ENCODE assay signal across 1 cellular context in the genomic region with DNA sequence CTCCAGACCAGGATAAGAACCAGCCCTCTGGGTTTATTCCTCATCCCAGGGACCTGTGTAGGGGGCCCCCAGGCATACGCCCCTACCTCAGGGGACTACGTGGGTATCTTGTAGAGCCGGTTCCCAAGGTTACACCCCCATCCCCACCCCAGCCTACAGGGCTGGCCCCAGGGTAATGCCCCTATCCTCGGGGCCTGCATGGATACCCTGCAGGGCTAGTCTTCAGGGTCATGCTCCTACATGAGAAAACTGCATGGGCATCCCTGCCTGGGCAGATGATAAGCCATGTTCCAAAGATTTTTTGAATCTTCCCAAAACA.
TF ChIP-seq lines count a peak whose summit lies in the region.

No MANE protein-coding gene starts in this region.

TF ChIP-seq in GM23338, 12 proteins besides CTCF, POLR2A, EP300 and RAD21 (continued from another document):
- TF ChIP-seq, protein P1, sequence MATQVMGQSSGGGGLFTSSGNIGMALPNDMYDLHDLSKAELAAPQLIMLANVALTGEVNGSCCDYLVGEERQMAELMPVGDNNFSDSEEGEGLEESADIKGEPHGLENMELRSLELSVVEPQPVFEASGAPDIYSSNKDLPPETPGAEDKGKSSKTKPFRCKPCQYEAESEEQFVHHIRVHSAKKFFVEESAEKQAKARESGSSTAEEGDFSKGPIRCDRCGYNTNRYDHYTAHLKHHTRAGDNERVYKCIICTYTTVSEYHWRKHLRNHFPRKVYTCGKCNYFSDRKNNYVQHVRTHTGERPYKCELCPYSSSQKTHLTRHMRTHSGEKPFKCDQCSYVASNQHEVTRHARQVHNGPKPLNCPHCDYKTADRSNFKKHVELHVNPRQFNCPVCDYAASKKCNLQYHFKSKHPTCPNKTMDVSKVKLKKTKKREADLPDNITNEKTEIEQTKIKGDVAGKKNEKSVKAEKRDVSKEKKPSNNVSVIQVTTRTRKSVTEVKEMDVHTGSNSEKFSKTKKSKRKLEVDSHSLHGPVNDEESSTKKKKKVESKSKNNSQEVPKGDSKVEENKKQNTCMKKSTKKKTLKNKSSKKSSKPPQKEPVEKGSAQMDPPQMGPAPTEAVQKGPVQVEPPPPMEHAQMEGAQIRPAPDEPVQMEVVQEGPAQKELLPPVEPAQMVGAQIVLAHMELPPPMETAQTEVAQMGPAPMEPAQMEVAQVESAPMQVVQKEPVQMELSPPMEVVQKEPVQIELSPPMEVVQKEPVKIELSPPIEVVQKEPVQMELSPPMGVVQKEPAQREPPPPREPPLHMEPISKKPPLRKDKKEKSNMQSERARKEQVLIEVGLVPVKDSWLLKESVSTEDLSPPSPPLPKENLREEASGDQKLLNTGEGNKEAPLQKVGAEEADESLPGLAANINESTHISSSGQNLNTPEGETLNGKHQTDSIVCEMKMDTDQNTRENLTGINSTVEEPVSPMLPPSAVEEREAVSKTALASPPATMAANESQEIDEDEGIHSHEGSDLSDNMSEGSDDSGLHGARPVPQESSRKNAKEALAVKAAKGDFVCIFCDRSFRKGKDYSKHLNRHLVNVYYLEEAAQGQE (IDR thresholded peaks at IDR 0.05; ENCODE audit: unreplicated experiment): no peak
- TF ChIP-seq ZNF114 (CRISPR knock-in tag; IDR thresholded peaks at IDR 0.05): no peak
- TF ChIP-seq, protein P2, sequence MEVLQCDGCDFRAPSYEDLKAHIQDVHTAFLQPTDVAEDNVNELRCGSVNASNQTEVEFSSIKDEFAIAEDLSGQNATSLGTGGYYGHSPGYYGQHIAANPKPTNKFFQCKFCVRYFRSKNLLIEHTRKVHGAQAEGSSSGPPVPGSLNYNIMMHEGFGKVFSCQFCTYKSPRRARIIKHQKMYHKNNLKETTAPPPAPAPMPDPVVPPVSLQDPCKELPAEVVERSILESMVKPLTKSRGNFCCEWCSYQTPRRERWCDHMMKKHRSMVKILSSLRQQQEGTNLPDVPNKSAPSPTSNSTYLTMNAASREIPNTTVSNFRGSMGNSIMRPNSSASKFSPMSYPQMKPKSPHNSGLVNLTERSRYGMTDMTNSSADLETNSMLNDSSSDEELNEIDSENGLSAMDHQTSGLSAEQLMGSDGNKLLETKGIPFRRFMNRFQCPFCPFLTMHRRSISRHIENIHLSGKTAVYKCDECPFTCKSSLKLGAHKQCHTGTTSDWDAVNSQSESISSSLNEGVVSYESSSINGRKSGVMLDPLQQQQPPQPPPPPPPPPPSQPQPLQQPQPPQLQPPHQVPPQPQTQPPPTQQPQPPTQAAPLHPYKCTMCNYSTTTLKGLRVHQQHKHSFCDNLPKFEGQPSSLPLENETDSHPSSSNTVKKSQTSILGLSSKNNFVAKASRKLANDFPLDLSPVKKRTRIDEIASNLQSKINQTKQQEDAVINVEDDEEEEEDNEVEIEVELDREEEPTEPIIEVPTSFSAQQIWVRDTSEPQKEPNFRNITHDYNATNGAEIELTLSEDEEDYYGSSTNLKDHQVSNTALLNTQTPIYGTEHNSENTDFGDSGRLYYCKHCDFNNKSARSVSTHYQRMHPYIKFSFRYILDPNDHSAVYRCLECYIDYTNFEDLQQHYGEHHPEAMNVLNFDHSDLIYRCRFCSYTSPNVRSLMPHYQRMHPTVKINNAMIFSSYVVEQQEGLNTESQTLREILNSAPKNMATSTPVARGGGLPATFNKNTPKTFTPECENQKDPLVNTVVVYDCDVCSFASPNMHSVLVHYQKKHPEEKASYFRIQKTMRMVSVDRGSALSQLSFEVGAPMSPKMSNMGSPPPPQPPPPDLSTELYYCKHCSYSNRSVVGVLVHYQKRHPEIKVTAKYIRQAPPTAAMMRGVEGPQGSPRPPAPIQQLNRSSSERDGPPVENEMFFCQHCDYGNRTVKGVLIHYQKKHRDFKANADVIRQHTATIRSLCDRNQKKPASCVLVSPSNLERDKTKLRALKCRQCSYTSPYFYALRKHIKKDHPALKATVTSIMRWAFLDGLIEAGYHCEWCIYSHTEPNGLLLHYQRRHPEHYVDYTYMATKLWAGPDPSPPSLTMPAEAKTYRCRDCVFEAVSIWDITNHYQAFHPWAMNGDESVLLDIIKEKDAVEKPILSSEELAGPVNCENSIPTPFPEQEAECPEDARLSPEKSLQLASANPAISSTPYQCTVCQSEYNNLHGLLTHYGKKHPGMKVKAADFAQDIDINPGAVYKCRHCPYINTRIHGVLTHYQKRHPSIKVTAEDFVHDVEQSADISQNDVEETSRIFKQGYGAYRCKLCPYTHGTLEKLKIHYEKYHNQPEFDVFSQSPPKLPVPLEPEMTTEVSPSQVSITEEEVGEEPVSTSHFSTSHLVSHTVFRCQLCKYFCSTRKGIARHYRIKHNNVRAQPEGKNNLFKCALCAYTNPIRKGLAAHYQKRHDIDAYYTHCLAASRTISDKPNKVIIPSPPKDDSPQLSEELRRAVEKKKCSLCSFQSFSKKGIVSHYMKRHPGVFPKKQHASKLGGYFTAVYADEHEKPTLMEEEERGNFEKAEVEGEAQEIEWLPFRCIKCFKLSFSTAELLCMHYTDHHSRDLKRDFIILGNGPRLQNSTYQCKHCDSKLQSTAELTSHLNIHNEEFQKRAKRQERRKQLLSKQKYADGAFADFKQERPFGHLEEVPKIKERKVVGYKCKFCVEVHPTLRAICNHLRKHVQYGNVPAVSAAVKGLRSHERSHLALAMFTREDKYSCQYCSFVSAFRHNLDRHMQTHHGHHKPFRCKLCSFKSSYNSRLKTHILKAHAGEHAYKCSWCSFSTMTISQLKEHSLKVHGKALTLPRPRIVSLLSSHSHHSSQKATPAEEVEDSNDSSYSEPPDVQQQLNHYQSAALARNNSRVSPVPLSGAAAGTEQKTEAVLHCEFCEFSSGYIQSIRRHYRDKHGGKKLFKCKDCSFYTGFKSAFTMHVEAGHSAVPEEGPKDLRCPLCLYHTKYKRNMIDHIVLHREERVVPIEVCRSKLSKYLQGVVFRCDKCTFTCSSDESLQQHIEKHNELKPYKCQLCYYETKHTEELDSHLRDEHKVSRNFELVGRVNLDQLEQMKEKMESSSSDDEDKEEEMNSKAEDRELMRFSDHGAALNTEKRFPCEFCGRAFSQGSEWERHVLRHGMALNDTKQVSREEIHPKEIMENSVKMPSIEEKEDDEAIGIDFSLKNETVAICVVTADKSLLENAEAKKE (CRISPR knock-in tag; IDR thresholded peaks at IDR 0.05): no peak
- no peak for TF ChIP-seq CREB1 (CRISPR knock-in tag; IDR thresholded peaks at IDR 0.05; ENCODE audit: low read depth)
- TF ChIP-seq JUNB (IDR thresholded peaks at IDR 0.05; ENCODE audit: unreplicated experiment): no peak
- TF ChIP-seq, protein P3, sequence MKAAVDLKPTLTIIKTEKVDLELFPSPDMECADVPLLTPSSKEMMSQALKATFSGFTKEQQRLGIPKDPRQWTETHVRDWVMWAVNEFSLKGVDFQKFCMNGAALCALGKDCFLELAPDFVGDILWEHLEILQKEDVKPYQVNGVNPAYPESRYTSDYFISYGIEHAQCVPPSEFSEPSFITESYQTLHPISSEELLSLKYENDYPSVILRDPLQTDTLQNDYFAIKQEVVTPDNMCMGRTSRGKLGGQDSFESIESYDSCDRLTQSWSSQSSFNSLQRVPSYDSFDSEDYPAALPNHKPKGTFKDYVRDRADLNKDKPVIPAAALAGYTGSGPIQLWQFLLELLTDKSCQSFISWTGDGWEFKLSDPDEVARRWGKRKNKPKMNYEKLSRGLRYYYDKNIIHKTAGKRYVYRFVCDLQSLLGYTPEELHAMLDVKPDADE (IDR thresholded peaks at IDR 0.05): no peak
TF ChIP-seq in GM23338: peak in this region for 0.
